17 cellular contexts compared by ENCODE assay signal in the genomic region with DNA sequence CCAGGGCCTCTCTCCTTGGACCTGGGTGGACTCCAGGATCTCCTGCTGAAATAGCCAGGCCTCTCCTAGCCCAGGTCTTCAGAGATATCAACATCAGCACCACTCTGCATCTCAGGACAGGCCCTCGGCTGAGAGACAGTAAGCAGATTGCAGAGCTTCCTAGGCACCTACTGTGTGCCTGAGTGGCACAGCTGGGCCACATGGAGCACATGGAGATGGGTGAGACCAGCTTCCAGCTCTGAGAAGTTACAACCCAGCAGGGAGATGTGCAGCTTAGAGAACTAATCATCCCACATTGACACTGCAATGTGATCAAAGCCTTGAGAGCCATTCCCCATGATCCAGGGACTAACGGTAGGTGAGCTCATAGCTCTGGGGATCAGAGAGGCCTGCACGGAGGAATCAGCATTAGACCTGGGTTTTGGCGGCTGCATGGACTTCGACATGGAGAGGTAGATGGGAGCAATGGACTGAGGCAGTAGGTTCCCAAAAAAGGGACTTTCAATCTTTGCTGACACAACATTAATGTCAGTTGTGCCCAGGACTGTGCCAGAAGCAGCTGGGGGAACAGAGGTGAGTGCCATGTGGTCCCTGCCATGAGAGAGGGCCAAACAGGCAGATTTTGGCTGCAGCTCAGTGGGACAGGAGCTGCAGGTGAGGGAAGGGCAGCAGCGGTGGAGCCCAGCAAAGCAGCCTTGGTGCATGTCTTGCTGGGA.
DNase-seq lines count a peak whose midpoint lies in the region; ATAC-seq, FAIRE-seq and TF ChIP-seq lines count a peak whose summit lies in the region.
"Had no signal": no experiment of that assay in that cellular context is flagged by ENCODE, and none has a peak within 500 bp of the region (broad histone marks: within the 10 kb centered on the region; RNA-seq: fewer than 3 reads in every experiment).

No MANE protein-coding gene starts in this region.

- H4K20me1 ChIP-seq in HCT116 (ENCODE audit: insufficient read depth) (no peaks in the 10 kb centered on the region), K562 (replicated peaks; ENCODE audit: control insufficient read depth, insufficient read depth, low read length) (peaks cover 11% of the 10 kb centered on the region)

- in situ Hi-C loops in K562 (cut with MboI) = no loop called here

- H3K27ac ChIP-seq in A549 (peak overlapping the region in 1 of 2 experiments; percentile 34; a peak in 2 of 6 replicates), HCT116 (ENCODE audit: low read depth, low read length) (peak overlapping the region; percentile 34; the same call in 1 of the 2 replicates), K562 (ENCODE audit: extremely low read depth, low read depth, low read length) (no peak overlapping the region)
- H3K27ac ChIP-seq in naive thymus-derived CD4-positive, alpha-beta T cell (ENCODE audit: low read depth, low read length) = no peak overlapping the region
- H3K27ac ChIP-seq: gastrocnemius medialis, HL-60, pancreas, uterus had no signal

- BruUV-seq in HCT116 (replicated peaks; lab: Mats Ljungman, UMichigan) = no TSS peak
- BruUV-seq in K562 (replicated peaks; lab: Mats Ljungman, UMichigan) = no TSS peak

- 0 out of 3 replicates have a peak overlapping the region, but pooled peaks have one; percentile 54 for H3K4me2 ChIP-seq in A549
- peak overlapping the region; percentile 70 for H3K4me2 ChIP-seq in HCT116 (ENCODE audit: low read length)
- no peak overlapping the region for H3K4me2 ChIP-seq in K562 (ENCODE audit: insufficient read depth, low read length)

- ATAC-seq in A549 (no peak), HCT116 (0 out of 2 replicates have a peak, but pooled peaks have one; percentile 4), K562 (no peak), HG03571 (IDR thresholded peaks at IDR 0.05; ENCODE audit: unreplicated experiment) (no peak), HG03432 (IDR thresholded peaks at IDR 0.05; ENCODE audit: unreplicated experiment) (no peak)
- ATAC-seq in naive thymus-derived CD4-positive, alpha-beta T cell = no peak
- ATAC-seq: gastrocnemius medialis; stimulated activated naive CD8-positive, alpha-beta T cell treated with anti-CD3 and anti-CD28 coated beads, Interleukin-15, amount 100 ng/mL, for 72 hours had no signal

- H3K79me2 ChIP-seq in HCT116 (ENCODE audit: insufficient read depth, low read length) (no peaks in the 10 kb centered on the region), K562 (ENCODE audit: control insufficient read depth, insufficient read depth, low read length) (no peaks in the 10 kb centered on the region)

- RAD21 ChIA-PET in HCT116 (lab: Charles Lee; ENCODE audit: low non-redundant PET in 1 of 2, low total read pairs in 2 of 2, uncharacterized antibody in 2 of 2, unreplicated experiment in 2 of 2) = no interaction called here

- H3K4me1 ChIP-seq in A549 (peaks cover 25% of the 10 kb centered on the region), HCT116 (ENCODE audit: control insufficient read depth in 1 of 2, insufficient read depth in 2 of 2, low read length in 2 of 2) (peaks cover 16 to 25% of the 10 kb centered on the region in 2 experiments), K562 (replicated peaks in 1 of 2; ENCODE audit: control insufficient read depth in 2 of 2, insufficient read depth in 2 of 2, low read length in 2 of 2) (peaks cover 0 to 24% of the 10 kb centered on the region in 2 experiments; a peak in 2 of 5 replicates)
- H3K4me1 ChIP-seq in naive thymus-derived CD4-positive, alpha-beta T cell (ENCODE audit: control insufficient read depth in 2 of 2, insufficient read depth in 2 of 2, low read length in 2 of 2) = peaks cover 3 to 4% of the 10 kb centered on the region in 2 donors

- H3K36me3 ChIP-seq in HCT116 (ENCODE audit: control insufficient read depth in 1 of 2, insufficient read depth in 2 of 2, low read length in 2 of 2) = no peaks in the 10 kb centered on the region
- no peaks in the 10 kb centered on the region for H3K36me3 ChIP-seq in K562 (ENCODE audit: control insufficient read depth, insufficient read depth, low read length)
- no peaks in the 10 kb centered on the region for H3K36me3 ChIP-seq in naive thymus-derived CD4-positive, alpha-beta T cell (ENCODE audit: control insufficient read depth in 2 of 3, insufficient read depth in 3 of 3, low read length in 3 of 3)
- H3K36me3 ChIP-seq: gastrocnemius medialis, pancreas, uterus had no signal

- H3K4me1 Mint-ChIP-seq in naive thymus-derived CD4-positive, alpha-beta T cell = peaks cover 3 to 28% (median 22%) of the 10 kb centered on the region in 7 donors

- no peak overlapping the region for H3K27ac Mint-ChIP-seq in naive thymus-derived CD4-positive, alpha-beta T cell
- H3K27ac Mint-ChIP-seq: stimulated activated naive CD8-positive, alpha-beta T cell treated with anti-CD3 and anti-CD28 coated beads, Interleukin-15, amount 100 ng/mL, for 72 hours had no signal

- 88% methylated on average over 5 of the region's 6 CpGs for WGBS in A549 (ENCODE audit: missing lambda C conversion rate)
- WGBS in K562 (ENCODE audit: insufficient coverage, low coverage, missing lambda C conversion rate) = under 1% methylated on average over 6 of the region's 6 CpGs

- H3K27me3 ChIP-seq in HCT116 (ENCODE audit: insufficient read depth, low read length) = peaks cover 8% of the 10 kb centered on the region
- H3K27me3 ChIP-seq in K562 (ENCODE audit: control insufficient read depth in 2 of 2, insufficient read depth in 2 of 2, low read length in 2 of 2) = peaks cover 38 to 70% of the 10 kb centered on the region in 2 experiments; a peak in 4 of 5 replicates
- H3K27me3 ChIP-seq in naive thymus-derived CD4-positive, alpha-beta T cell (ENCODE audit: control insufficient read depth in 2 of 2, insufficient read depth in 2 of 2, low read length in 2 of 2) = peaks cover 3 to 33% of the 10 kb centered on the region in 2 donors

- TF ChIP-seq POLR2A in A549 (IDR thresholded peaks at IDR 0.05; ENCODE audit: low read length) = no peak
- no peak for TF ChIP-seq POLR2A in HCT116 (IDR thresholded peaks at IDR 0.05; ENCODE audit: borderline replicate concordance, extremely low read depth, insufficient read depth, insufficient read length)
- TF ChIP-seq POLR2A in K562 (conservative IDR thresholded peaks at IDR 0.05) = no peak

- peaks cover 4% of the 10 kb centered on the region for H3K9me1 ChIP-seq in K562 (ENCODE audit: control insufficient read depth, insufficient read depth, low read length)

- TF ChIP-seq EP300 in A549 (IDR thresholded peaks at IDR 0.05) = no peak
- no peak for TF ChIP-seq EP300 in K562 (IDR thresholded peaks at IDR 0.05; ENCODE audit: low read length)

- H3K4me3 Mint-ChIP-seq in naive thymus-derived CD4-positive, alpha-beta T cell = peak overlapping the region; percentile 32 to 88 (median 76)

- H3K36me3 Mint-ChIP-seq in naive thymus-derived CD4-positive, alpha-beta T cell = peaks cover 0 to 7% (median 0%) of the 10 kb centered on the region in 5 donors

- no peaks in the 10 kb centered on the region; the same call in 1 of the 2 replicates for H3K9me2 ChIP-seq in HCT116 (ENCODE audit: insufficient read depth)

- peaks cover 0 to 4% (median 0%) of the 10 kb centered on the region in 11 donors for H3K9me3 Mint-ChIP-seq in naive thymus-derived CD4-positive, alpha-beta T cell
- H3K9me3 Mint-ChIP-seq: stimulated activated naive CD8-positive, alpha-beta T cell treated with anti-CD3 and anti-CD28 coated beads, Interleukin-15, amount 100 ng/mL, for 72 hours had no signal

- DNase-seq in A549 (ENCODE audit: low read depth in 1 of 2, low spot score in 1 of 2) = no peak
- DNase-seq in HCT116 (ENCODE audit: low read depth, low spot score) = no peak
- DNase-seq in K562 (ENCODE audit: extremely low read depth in 1 of 4, low spot score in 3 of 4) = no peak
- DNase-seq in naive thymus-derived CD4-positive, alpha-beta T cell = no peak
- no peak for DNase-seq in COLO829 (ENCODE audit: low spot score)
- no peak for DNase-seq in DMS79 treated with DMSO at 0.1 percent for 48 hours (lab: John Stamatoyannopoulos, UW)
- DNase-seq: activated CD4-positive, alpha-beta T cell treated with anti-CD3 and anti-CD28 coated beads for 48 hours; gastrocnemius medialis; Right ventricle myocardium superior; stimulated activated naive CD8-positive, alpha-beta T cell treated with anti-CD3 and anti-CD28 coated beads, Interleukin-15, amount 100 ng/mL, for 72 hours; T-helper 9 cell; uterus had no signal

- no peak for TF ChIP-seq RAD21 in A549 (conservative IDR thresholded peaks at IDR 0.05 in 1 of 2, IDR thresholded peaks at IDR 0.05 in 1 of 2)
- no peak for TF ChIP-seq RAD21 in HCT116 (IDR thresholded peaks at IDR 0.05; ENCODE audit: low read depth)
- TF ChIP-seq RAD21 in K562 (CRISPR knock-in tag; conservative IDR thresholded peaks at IDR 0.05 in 1 of 2, IDR thresholded peaks at IDR 0.05 in 1 of 2) = no peak

- H3K9ac ChIP-seq in HCT116 (ENCODE audit: low read length) = no peak overlapping the region
- H3K9ac ChIP-seq in K562 (ENCODE audit: insufficient read depth in 1 of 2, low read depth in 2 of 2, low read length in 2 of 2) = no peak overlapping the region

- H3K4me3 ChIP-seq in A549 = no peak overlapping the region
- no peak overlapping the region for H3K4me3 ChIP-seq in HCT116 (replicated peaks in 1 of 2; ENCODE audit: low read depth in 1 of 2, low read length in 2 of 2)
- no peak overlapping the region for H3K4me3 ChIP-seq in K562
- H3K4me3 ChIP-seq in naive thymus-derived CD4-positive, alpha-beta T cell (ENCODE audit: low read length) = no peak overlapping the region
- H3K4me3 ChIP-seq: gastrocnemius medialis, pancreas, uterus had no signal

- H3K27me3 Mint-ChIP-seq in naive thymus-derived CD4-positive, alpha-beta T cell = peaks cover 55 to 77% (median 65%) of the 10 kb centered on the region in 5 donors

- H2AFZ ChIP-seq in HCT116 (ENCODE audit: low read depth, low read length, poor library complexity, severe bottlenecking) (no peak overlapping the region), K562 (ENCODE audit: low read depth, low read length) (no peak overlapping the region)

- no peaks in the 10 kb centered on the region for H3K9me3 ChIP-seq in A549
- H3K9me3 ChIP-seq in HCT116 (ENCODE audit: control insufficient read depth in 1 of 2, insufficient read depth in 1 of 2, low read depth in 1 of 2, low read length in 2 of 2) = no peaks in the 10 kb centered on the region
- H3K9me3 ChIP-seq in K562 (replicated peaks; ENCODE audit: control insufficient read depth, insufficient read depth, low read depth, low read length) = no peaks in the 10 kb centered on the region
- no peaks in the 10 kb centered on the region for H3K9me3 ChIP-seq in naive thymus-derived CD4-positive, alpha-beta T cell (ENCODE audit: control insufficient read depth in 2 of 3, low read length in 3 of 3)
- H3K9me3 ChIP-seq: gastrocnemius medialis, pancreas, uterus had no signal

- intact Hi-C loops in HCT116 (cut with micrococcal nuclease) = no loop called here
- intact Hi-C loops in K562 (cut with micrococcal nuclease) = no loop called here
- intact Hi-C loops in naive thymus-derived CD4-positive, alpha-beta T cell (cut with micrococcal nuclease) = no loop called here

- POLR2A ChIA-PET in A549 (lab: Yijun Ruan, JAX) (interaction anchor here (1.0 kb wide), 1 partner anchor 29 kb away, joined by 3 read pairs; no protein-coding TSS in a partner anchor), HCT116 (lab: Charles Lee) (no interaction called here), K562 (lab: Yijun Ruan, JAX) (interaction anchor here (0.6 to 1.0 kb wide), 5 partner anchors 9 to 65 kb away, joined by 3 read pairs; no protein-coding TSS in a partner anchor)
- POLR2A ChIA-PET in naive thymus-derived CD4-positive, alpha-beta T cell (lab: Charles Lee) = interaction anchor here (1.2 kb wide), 1 partner anchor 11 kb away, joined by 3 read pairs; no protein-coding TSS in a partner anchor

- FAIRE-seq in A549 (lab: Jason Lieb, UNC) (no peak), K562 (lab: Jason Lieb, UNC) (no peak)
- FAIRE-seq: endometrium, pancreas had no signal

- TF ChIP-seq CTCF in A549 (IDR thresholded peaks at IDR 0.05) = no peak
- TF ChIP-seq CTCF in HCT116 (IDR thresholded peaks at IDR 0.05 in 2 of 3, conservative IDR thresholded peaks at IDR 0.05 in 1 of 3; ENCODE audit: borderline replicate concordance in 1 of 3, insufficient read depth in 1 of 3, low read depth in 2 of 3, low read length in 2 of 3) = no peak
- no peak for TF ChIP-seq CTCF in K562 (IDR thresholded peaks at IDR 0.05 in 2 of 3, conservative IDR thresholded peaks at IDR 0.05 in 1 of 3; ENCODE audit: insufficient read depth in 2 of 3, low read depth in 1 of 3, low read length in 3 of 3)

- CTCF ChIA-PET in A549 (lab: Yijun Ruan, JAX) (interaction anchor here (0.9 to 6.7 kb wide), 5 partner anchors 11 to 44 kb away, joined by 3 to 33 read pairs (median 4); no protein-coding TSS in a partner anchor), HCT116 (lab: Charles Lee) (no interaction called here), K562 (lab: Yijun Ruan, JAX; ENCODE audit: low intra/inter-chr PET ratio) (no interaction called here)
- CTCF ChIA-PET in naive thymus-derived CD4-positive, alpha-beta T cell (lab: Charles Lee) = no interaction called here
